ENCODE assay signal across 8 cellular contexts in the genomic region with DNA sequence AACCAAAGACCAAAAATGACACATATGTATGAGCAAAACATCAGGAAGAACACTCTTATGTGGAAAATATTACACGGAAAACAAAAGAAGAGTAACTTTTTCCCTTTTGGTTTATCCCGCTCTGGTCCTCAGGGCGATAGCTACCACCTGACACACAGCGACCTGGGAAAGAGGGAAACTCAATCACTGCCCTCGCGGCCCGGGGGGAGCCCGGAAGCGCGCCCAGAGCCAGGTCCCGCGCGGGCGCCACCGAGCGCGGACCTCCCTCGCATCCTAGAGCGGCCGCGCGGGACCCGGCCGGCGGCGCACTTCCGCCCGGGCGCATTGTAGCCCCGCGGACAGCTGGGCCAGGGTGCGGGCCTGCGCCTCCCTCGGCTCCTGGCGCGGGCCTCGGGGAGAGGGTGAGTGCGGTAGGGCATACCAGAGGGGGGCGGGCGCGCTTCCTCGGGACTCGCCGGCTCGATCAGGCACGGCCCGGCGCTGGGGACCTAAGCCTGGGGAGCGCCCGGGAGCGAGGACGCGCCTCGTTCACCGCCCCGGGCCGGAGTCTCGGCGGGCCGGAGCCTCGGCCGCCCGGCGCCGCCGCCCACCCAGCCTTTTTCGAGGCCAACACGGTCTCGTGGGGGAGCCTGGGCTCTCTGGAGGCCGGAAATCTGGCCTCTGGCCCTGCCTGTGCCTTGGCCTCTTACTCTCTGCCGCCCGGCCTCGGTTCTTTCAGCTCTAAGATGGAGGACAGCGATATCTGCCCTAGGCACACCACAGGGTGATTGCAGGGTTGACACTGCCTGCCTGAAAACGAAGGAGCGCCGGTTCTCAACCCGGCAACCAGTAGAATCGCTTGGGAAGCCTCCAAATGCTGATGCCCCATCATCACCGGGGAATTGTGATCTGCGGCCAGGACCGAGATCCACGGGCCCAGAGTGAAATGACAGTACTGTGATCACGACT. TPM values are rescaled to one million over a fixed set of nuclear protein-coding genes. Genes with fewer than 3 reads are reported as not detected.
A peak's percentile ranks its signal among the peaks of the same experiment; 100 is the strongest.
DNase-seq lines count a peak whose midpoint lies in the region; ATAC-seq, FAIRE-seq and TF ChIP-seq lines count a peak whose summit lies in the region.

Gene ELAC1 (plus strand): TSS at position 327 of the 948 bp plus-strand sequence. CDS start 6,365 bp downstream, outside the sequence.

- H4K20me1 ChIP-seq in fibroblast of lung (ENCODE audit: control insufficient read depth, extremely low read depth, insufficient read depth, low read length): no peaks in the 10 kb centered on the region

- no peaks in the 10 kb centered on the region for H3K36me3 ChIP-seq in fibroblast of lung (ENCODE audit: control insufficient read depth, insufficient read depth, low read length)

- H3K4me3 ChIP-seq in fibroblast of lung (replicated peaks in 1 of 4; ENCODE audit: control extremely low read depth in 1 of 4, insufficient read depth in 1 of 4, low read depth in 3 of 4, low read length in 4 of 4): peak within 1 kb of the TSS; percentile 68 to 85 (median 78)

- TF ChIP-seq RAD21 in Ishikawa (IDR thresholded peaks at IDR 0.05; ENCODE audit: low read depth): no peak

- no peaks in the 10 kb centered on the region for H3K9me3 ChIP-seq in fibroblast of lung (ENCODE audit: control insufficient read depth, insufficient read depth, low read depth, low read length)

- H3K79me2 ChIP-seq in fibroblast of lung (ENCODE audit: control insufficient read depth, insufficient read depth, low read length): peaks cover 11% of the 10 kb centered on the region

- peak within 1 kb of the TSS; percentile 99 for H3K9ac ChIP-seq in fibroblast of lung (ENCODE audit: insufficient read depth, low read length)

- H3K4me3 Mint-ChIP-seq in activated T-helper 17 cell treated with anti-CD3 and anti-CD28 coated beads, Interleukin-2, amount 50 U/mL, for 72 hours: peak within 1 kb of the TSS; percentile 81
- H3K4me3 Mint-ChIP-seq in natural killer cell: peak within 1 kb of the TSS; percentile 91

- TF ChIP-seq CTCF in fibroblast of lung (conservative IDR thresholded peaks at IDR 0.05 in 1 of 2, IDR thresholded peaks at IDR 0.05 in 1 of 2; ENCODE audit: low read depth in 1 of 2, low read length in 2 of 2) (no peak), natural killer cell (IDR thresholded peaks at IDR 0.05) (no peak)

- H3K27ac ChIP-seq in fibroblast of lung (ENCODE audit: insufficient read depth, low read length): peak within 1 kb of the TSS; percentile 94

- H3K27me3 Mint-ChIP-seq in activated T-helper 17 cell treated with anti-CD3 and anti-CD28 coated beads, Interleukin-2, amount 50 U/mL, for 72 hours: no peaks in the 10 kb centered on the region
- H3K27me3 Mint-ChIP-seq in natural killer cell (ENCODE audit: low read depth in 2 of 2): no peaks in the 10 kb centered on the region

- TF ChIP-seq EP300 in Ishikawa (IDR thresholded peaks at IDR 0.05; ENCODE audit: borderline replicate concordance): no peak

- H3K9me3 Mint-ChIP-seq in activated T-helper 17 cell treated with anti-CD3 and anti-CD28 coated beads, Interleukin-2, amount 50 U/mL, for 72 hours: no peaks in the 10 kb centered on the region
- peaks cover 0 to 2% of the 10 kb centered on the region in 2 donors for H3K9me3 Mint-ChIP-seq in natural killer cell

- peak within 1 kb of the TSS; percentile 97 for H2AFZ ChIP-seq in fibroblast of lung (ENCODE audit: low read length)

- H3K4me2 ChIP-seq in fibroblast of lung (ENCODE audit: extremely low read depth, insufficient read depth, low read length): peak within 1 kb of the TSS; percentile 89

- no peaks in the 10 kb centered on the region for H3K36me3 Mint-ChIP-seq in activated T-helper 17 cell treated with anti-CD3 and anti-CD28 coated beads, Interleukin-2, amount 50 U/mL, for 72 hours (ENCODE audit: low read depth)
- H3K36me3 Mint-ChIP-seq in natural killer cell: no peaks in the 10 kb centered on the region

- H3K27me3 ChIP-seq in fibroblast of lung (ENCODE audit: control insufficient read depth, insufficient read depth, low read length): no peaks in the 10 kb centered on the region

- DNase-seq in DMS79 treated with DMSO at 0.1 percent for 48 hours (lab: John Stamatoyannopoulos, UW) (peak; percentile 78), RCC 7860 (ENCODE audit: low spot score) (peak; percentile 50), fibroblast of lung (ENCODE audit: low read depth in 2 of 2) (peak; percentile 83 to 84), natural killer cell (peak; percentile 71)
- DNase-seq in stimulated activated naive CD4-positive, alpha-beta T cell treated with Interleukin-2 at 50 U/mL for 16 hours (lab: John Stamatoyannopoulos, UW): peak; percentile 51

- peaks cover 10% of the 10 kb centered on the region for H3K4me1 Mint-ChIP-seq in activated T-helper 17 cell treated with anti-CD3 and anti-CD28 coated beads, Interleukin-2, amount 50 U/mL, for 72 hours
- H3K4me1 Mint-ChIP-seq in natural killer cell: peaks cover 17 to 25% of the 10 kb centered on the region in 2 donors

- FAIRE-seq in RCC 7860 (lab: Jason Lieb, UNC): no peak

- H3K27ac Mint-ChIP-seq in activated T-helper 17 cell treated with anti-CD3 and anti-CD28 coated beads, Interleukin-2, amount 50 U/mL, for 72 hours: peak within 1 kb of the TSS; percentile 86
- peak within 1 kb of the TSS; percentile 58 to 73 for H3K27ac Mint-ChIP-seq in natural killer cell

- intact Hi-C loops in natural killer cell (cut with micrococcal nuclease): loop anchor here (1.0 to 10.0 kb wide), 4 partner anchors 64 to 683 kb away; partner anchors contain the start of genes CXXC1, MBD1 and SMAD4

- H3K4me1 ChIP-seq in fibroblast of lung (ENCODE audit: control insufficient read depth, extremely low read depth, insufficient read depth, low read length): no peaks in the 10 kb centered on the region

- ATAC-seq in GM21576 (IDR thresholded peaks at IDR 0.05; ENCODE audit: unreplicated experiment) (peak; percentile 93), natural killer cell (peak; percentile 91 to 96 (median 93))
- ATAC-seq in activated T-helper 17 cell treated with anti-CD3 and anti-CD28 coated beads, Interleukin-2, amount 50 U/mL, for 72 hours (replicated peaks): peak; percentile 89

TF ChIP-seq in Ishikawa, 13 proteins besides CTCF, POLR2A, EP300 and RAD21:
- TF ChIP-seq, protein P1, sequence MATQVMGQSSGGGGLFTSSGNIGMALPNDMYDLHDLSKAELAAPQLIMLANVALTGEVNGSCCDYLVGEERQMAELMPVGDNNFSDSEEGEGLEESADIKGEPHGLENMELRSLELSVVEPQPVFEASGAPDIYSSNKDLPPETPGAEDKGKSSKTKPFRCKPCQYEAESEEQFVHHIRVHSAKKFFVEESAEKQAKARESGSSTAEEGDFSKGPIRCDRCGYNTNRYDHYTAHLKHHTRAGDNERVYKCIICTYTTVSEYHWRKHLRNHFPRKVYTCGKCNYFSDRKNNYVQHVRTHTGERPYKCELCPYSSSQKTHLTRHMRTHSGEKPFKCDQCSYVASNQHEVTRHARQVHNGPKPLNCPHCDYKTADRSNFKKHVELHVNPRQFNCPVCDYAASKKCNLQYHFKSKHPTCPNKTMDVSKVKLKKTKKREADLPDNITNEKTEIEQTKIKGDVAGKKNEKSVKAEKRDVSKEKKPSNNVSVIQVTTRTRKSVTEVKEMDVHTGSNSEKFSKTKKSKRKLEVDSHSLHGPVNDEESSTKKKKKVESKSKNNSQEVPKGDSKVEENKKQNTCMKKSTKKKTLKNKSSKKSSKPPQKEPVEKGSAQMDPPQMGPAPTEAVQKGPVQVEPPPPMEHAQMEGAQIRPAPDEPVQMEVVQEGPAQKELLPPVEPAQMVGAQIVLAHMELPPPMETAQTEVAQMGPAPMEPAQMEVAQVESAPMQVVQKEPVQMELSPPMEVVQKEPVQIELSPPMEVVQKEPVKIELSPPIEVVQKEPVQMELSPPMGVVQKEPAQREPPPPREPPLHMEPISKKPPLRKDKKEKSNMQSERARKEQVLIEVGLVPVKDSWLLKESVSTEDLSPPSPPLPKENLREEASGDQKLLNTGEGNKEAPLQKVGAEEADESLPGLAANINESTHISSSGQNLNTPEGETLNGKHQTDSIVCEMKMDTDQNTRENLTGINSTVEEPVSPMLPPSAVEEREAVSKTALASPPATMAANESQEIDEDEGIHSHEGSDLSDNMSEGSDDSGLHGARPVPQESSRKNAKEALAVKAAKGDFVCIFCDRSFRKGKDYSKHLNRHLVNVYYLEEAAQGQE (IDR thresholded peaks at IDR 0.05; ENCODE audit: low read depth): no peak; the same call in 1 of the 2 replicates
- TF ChIP-seq TAF1 (IDR thresholded peaks at IDR 0.05; ENCODE audit: low read depth) (peak; percentile 79), NFIC (IDR thresholded peaks at IDR 0.05) (peak; percentile 11; the same call in 1 of the 2 replicates), EGR1 (IDR thresholded peaks at IDR 0.05) (no peak; the same call in 1 of the 2 replicates), FOXM1 (IDR thresholded peaks at IDR 0.05; ENCODE audit: borderline replicate concordance, low read depth) (no peak), CREB1 (IDR thresholded peaks at IDR 0.05; ENCODE audit: low read depth) (no peak), USF1 (IDR thresholded peaks at IDR 0.05) (0 out of 2 replicates have a peak, but pooled peaks have one; percentile 16), YY1 (IDR thresholded peaks at IDR 0.05; ENCODE audit: low read depth) (peak; percentile 5; the same call in 1 of the 2 replicates), TCF12 (IDR thresholded peaks at IDR 0.05; ENCODE audit: low read depth) (peak; percentile 39; the same call in 1 of the 2 replicates), MAX (IDR thresholded peaks at IDR 0.05) (peak; percentile 83), CEBPB (IDR thresholded peaks at IDR 0.05) (no peak), TEAD4 (IDR thresholded peaks at IDR 0.05) (no peak)

RNA-seq across cellular contexts. Expression of gene ELAC1, which starts in this region (rescaled TPM):
- 1 to 10 TPM; 1.1 to 3.5 TPM for total RNA-seq in activated T-helper 17 cell treated with anti-CD3 and anti-CD28 coated beads, Interleukin-2, amount 50 U/mL, for 72 hours
- total RNA-seq in fibroblast of lung (5.4 and 7.3 TPM in 2 replicates), natural killer cell (10 to 100 TPM in 1 of 3 donors, 1 to 10 TPM in 2; 7.9 to 10.0 (median 8.9) TPM)
- polyA plus RNA-seq in fibroblast of lung: 8.2 and 9.2 TPM in 2 replicates
- 6.1 and 7.1 TPM in 2 replicates for polyA plus RNA-seq in fibroblast of lung (2012)
- 0.71 and 2.4 TPM in 2 replicates for polyA minus RNA-seq in fibroblast of lung (ENCODE audit: low replicate concordance)

Comparison
In these comparisons a context has a peak if more than half of its experiments do, and no peak if none do; other contexts are left out.
1. Peak in every context shown above with its lines: DNase-seq, ATAC-seq, H3K4me3 ChIP-seq and H3K27ac ChIP-seq.